Comparison of ENCODE assay signal across 9 cellular contexts in the genomic region with DNA sequence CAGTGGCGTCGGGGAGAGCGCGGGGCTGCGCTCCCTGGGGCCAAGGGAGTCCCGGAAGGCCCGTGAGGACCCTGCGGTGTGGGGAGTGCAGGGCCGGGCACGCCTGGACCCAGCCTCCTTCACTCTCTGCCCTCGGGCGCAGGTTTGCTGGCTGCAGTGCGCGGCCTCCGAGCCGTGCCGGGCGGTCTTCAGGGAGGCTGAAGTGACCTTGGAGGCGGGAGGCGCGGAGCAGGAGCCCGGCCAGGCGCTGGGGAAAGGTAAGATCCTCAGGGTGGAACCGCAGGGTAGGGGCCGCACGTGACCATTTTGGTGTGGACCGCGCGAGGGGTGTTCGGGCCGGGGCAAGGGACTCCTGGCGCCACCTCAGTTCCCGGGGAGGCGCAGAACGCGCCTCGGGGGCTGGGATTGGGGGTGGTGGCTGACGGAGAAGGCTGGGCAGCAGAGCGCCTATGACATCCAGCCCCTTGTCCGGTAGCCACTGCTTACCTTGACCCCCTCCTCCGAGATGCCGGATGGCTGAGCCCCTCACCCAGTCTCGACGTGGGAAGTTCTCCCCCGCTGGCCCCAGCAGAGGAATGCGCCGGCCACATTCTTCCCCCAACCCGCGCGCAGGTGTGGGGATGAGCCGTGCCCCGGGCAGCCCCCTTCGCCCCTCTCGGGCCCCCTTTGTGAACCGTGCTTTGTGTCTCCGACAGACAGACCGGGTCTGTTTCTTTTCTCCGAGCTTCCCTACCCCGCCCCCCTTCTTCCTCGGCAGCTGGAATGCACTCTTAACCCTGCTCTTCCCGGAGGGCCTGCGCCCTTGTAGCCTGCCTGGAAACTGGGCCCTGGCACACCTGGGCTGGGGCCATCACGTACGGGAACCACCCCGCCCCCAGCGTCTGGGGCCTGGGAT. TPM values are rescaled to one million over a fixed set of nuclear protein-coding genes. Genes with fewer than 3 reads are reported as not detected.
DNase-seq lines count a peak whose midpoint lies in the region; ATAC-seq and TF ChIP-seq lines count a peak whose summit lies in the region.
"Had no signal": no experiment of that assay in that cellular context is flagged by ENCODE, and none has a peak within 500 bp of the region (broad histone marks: within the 10 kb centered on the region; RNA-seq: fewer than 3 reads in every experiment).

No MANE protein-coding gene starts in this region.

- TF ChIP-seq CTCF in transverse colon (IDR thresholded peaks at IDR 0.05): no peak

- no peak for TF ChIP-seq EP300 in transverse colon (IDR thresholded peaks at IDR 0.05; ENCODE audit: low read depth)

- peaks cover 78% of the 10 kb centered on the region for H3K27me3 ChIP-seq in transverse colon

- no peak for DNase-seq in activated naive CD4-positive, alpha-beta T cell treated with anti-CD3 and anti-CD28 coated beads, Interleukin-2, amount 50 U/mL, for 16 hours
- DNase-seq in activated T-cell treated with anti-CD3 and anti-CD28 coated beads, Interleukin-2, amount 50 U/mL, for 72 hours: peak; percentile 10 to 13
- DNase-seq in kidney tubule cell (ENCODE audit: low spot score) (peak; percentile 37), transverse colon (no peak), NCI-H1694 treated with DMSO at 0.1 percent for 48 hours (lab: John Stamatoyannopoulos, UW) (no peak)
- no peak for DNase-seq in T-helper 2 cell treated with Interferon-gamma antibody and Interleukin-4, amounts not matched to agents 5 μg/mL and 100 μg/mL, for 36 hours (ENCODE audit: low spot score)

- H3K27me3 Mint-ChIP-seq in activated naive CD4-positive, alpha-beta T cell treated with anti-CD3 and anti-CD28 coated beads, Interleukin-2, amount 50 U/mL, for 24 hours: peaks cover 36% of the 10 kb centered on the region
- peaks cover 60% of the 10 kb centered on the region for H3K27me3 Mint-ChIP-seq in activated T-cell treated with anti-CD3 and anti-CD28 coated beads, Interleukin-2, amount 50 U/mL, for 72 hours (ENCODE audit: low read depth)
- peaks cover 66% of the 10 kb centered on the region for H3K27me3 Mint-ChIP-seq in T-helper 2 cell treated with Interferon-gamma antibody and Interleukin-4, amounts not matched to agents 5 μg/mL and 100 μg/mL, for 36 hours (ENCODE audit: low read depth)

- peak overlapping the region in 3 of 4 donors; percentile 24 to 50 (median 39) for H3K4me3 ChIP-seq in transverse colon

- in situ Hi-C loops in transverse colon (cut with MboI; ENCODE audit: low pct_ligation_motif_present in 1 of 4, low pct_unique_long_range_greater_than_20kb in 1 of 4, low sequenced_read_pairs in 3 of 4): loop anchor here in 1 of 4 donors (25.0 kb wide), 1 partner anchor 442 kb away; no protein-coding TSS in a partner anchor

- no peak overlapping the region for H3K27ac Mint-ChIP-seq in activated naive CD4-positive, alpha-beta T cell treated with anti-CD3 and anti-CD28 coated beads, Interleukin-2, amount 50 U/mL, for 24 hours
- H3K27ac Mint-ChIP-seq in activated T-cell treated with anti-CD3 and anti-CD28 coated beads, Interleukin-2, amount 50 U/mL, for 72 hours: no peak overlapping the region
- H3K27ac Mint-ChIP-seq in T-helper 2 cell treated with Interferon-gamma antibody and Interleukin-4, amounts not matched to agents 5 μg/mL and 100 μg/mL, for 36 hours: no peak overlapping the region

- no peaks in the 10 kb centered on the region for H3K9me3 ChIP-seq in transverse colon

- H3K9me3 Mint-ChIP-seq in activated naive CD4-positive, alpha-beta T cell treated with anti-CD3 and anti-CD28 coated beads, Interleukin-2, amount 50 U/mL, for 24 hours: no peaks in the 10 kb centered on the region
- no peaks in the 10 kb centered on the region for H3K9me3 Mint-ChIP-seq in activated T-cell treated with anti-CD3 and anti-CD28 coated beads, Interleukin-2, amount 50 U/mL, for 72 hours
- H3K9me3 Mint-ChIP-seq in T-helper 2 cell treated with Interferon-gamma antibody and Interleukin-4, amounts not matched to agents 5 μg/mL and 100 μg/mL, for 36 hours: no peaks in the 10 kb centered on the region

- intact Hi-C loops in transverse colon (cut with DNase I; ENCODE audit: low total_unique reads): no loop called here

- no peaks in the 10 kb centered on the region for H3K36me3 ChIP-seq in transverse colon

- TF ChIP-seq POLR2A in transverse colon (IDR thresholded peaks at IDR 0.05): no peak

- no peak overlapping the region for H3K27ac ChIP-seq in transverse colon

- WGBS in transverse colon (ENCODE audit: low coverage in 1 of 2), 2 donors: 3% methylated on average over 57 of the region's 66 CpGs; no CpG with 5 or more reads in 1 of the 2 donors

- peaks cover 12% of the 10 kb centered on the region for H3K4me1 Mint-ChIP-seq in activated naive CD4-positive, alpha-beta T cell treated with anti-CD3 and anti-CD28 coated beads, Interleukin-2, amount 50 U/mL, for 24 hours
- H3K4me1 Mint-ChIP-seq in activated T-cell treated with anti-CD3 and anti-CD28 coated beads, Interleukin-2, amount 50 U/mL, for 72 hours (ENCODE audit: low read depth): peaks cover 30% of the 10 kb centered on the region
- no peaks in the 10 kb centered on the region for H3K4me1 Mint-ChIP-seq in T-helper 2 cell treated with Interferon-gamma antibody and Interleukin-4, amounts not matched to agents 5 μg/mL and 100 μg/mL, for 36 hours (ENCODE audit: low read depth)

- H3K4me1 ChIP-seq in transverse colon: peaks cover 16 to 31% (median 26%) of the 10 kb centered on the region in 4 donors

- peak overlapping the region; percentile 49 for H3K4me3 Mint-ChIP-seq in activated naive CD4-positive, alpha-beta T cell treated with anti-CD3 and anti-CD28 coated beads, Interleukin-2, amount 50 U/mL, for 24 hours
- H3K4me3 Mint-ChIP-seq in activated T-cell treated with anti-CD3 and anti-CD28 coated beads, Interleukin-2, amount 50 U/mL, for 72 hours: peak overlapping the region; percentile 80 to 83
- H3K4me3 Mint-ChIP-seq in T-helper 2 cell treated with Interferon-gamma antibody and Interleukin-4, amounts not matched to agents 5 μg/mL and 100 μg/mL, for 36 hours: no peak overlapping the region

- H3K36me3 Mint-ChIP-seq in activated naive CD4-positive, alpha-beta T cell treated with anti-CD3 and anti-CD28 coated beads, Interleukin-2, amount 50 U/mL, for 24 hours: peaks cover 2% of the 10 kb centered on the region
- H3K36me3 Mint-ChIP-seq in activated T-cell treated with anti-CD3 and anti-CD28 coated beads, Interleukin-2, amount 50 U/mL, for 72 hours (ENCODE audit: insufficient read depth in 2 of 2): peaks cover 0 to 3% of the 10 kb centered on the region in 2 donors
- H3K36me3 Mint-ChIP-seq in T-helper 2 cell treated with Interferon-gamma antibody and Interleukin-4, amounts not matched to agents 5 μg/mL and 100 μg/mL, for 36 hours (ENCODE audit: low read depth): no peaks in the 10 kb centered on the region

- ATAC-seq in activated T-cell treated with anti-CD3 and anti-CD28 coated beads, Interleukin-2, amount 50 U/mL, for 72 hours (replicated peaks in 1 of 2): peak; percentile 51 to 53
- ATAC-seq in HG03432 (IDR thresholded peaks at IDR 0.05; ENCODE audit: unreplicated experiment): no peak

RNA-seq across cellular contexts. Expression of a gene that starts 0.6 kb away (rescaled TPM):
- 10 to 100 TPM; 15.2 to 24.3 TPM for total RNA-seq in activated T-cell treated with anti-CD3 and anti-CD28 coated beads, Interleukin-2, amount 50 U/mL, for 72 hours
- total RNA-seq in transverse colon: 1 to 10 TPM in 1 of 4 donors, under 1 TPM in 1, not detected in 2; 0.32 to 2.0 TPM
- total RNA-seq: cardiac septum had no signal

Comparison
In these comparisons a context has a peak if more than half of its experiments do, and no peak if none do; other contexts are left out.
1. DNase-seq: peak in activated T-cell treated with anti-CD3 and anti-CD28 coated beads, Interleukin-2, amount 50 U/mL, for 72 hours (2 of 2) and kidney tubule cell (single experiment); none in activated naive CD4-positive, alpha-beta T cell treated with anti-CD3 and anti-CD28 coated beads, Interleukin-2, amount 50 U/mL, for 16 hours (single experiment), transverse colon (single experiment), T-helper 2 cell treated with Interferon-gamma antibody and Interleukin-4, amounts not matched to agents 5 μg/mL and 100 μg/mL, for 36 hours (single experiment) and NCI-H1694 treated with DMSO at 0.1 percent for 48 hours (single experiment).
2. RNA of a gene that starts 0.6 kb away (total RNA-seq): 15.2 to 24.3 TPM in activated T-cell treated with anti-CD3 and anti-CD28 coated beads, Interleukin-2, amount 50 U/mL, for 72 hours; 0.32 to 2.0 TPM in transverse colon; every median in the first group is over 4 times any median in the second.